1 cellular context compared by ENCODE assay signal in genomic region chr2:44168684-44169154, GRCh38.
TF ChIP-seq lines count a peak whose summit lies in the region.

TSS of gene PPM1B (plus strand) at chr2:44168875. CDS start at chr2:44201200, 32,325 bp downstream.

TF ChIP-seq in HepG2, 621 proteins besides CTCF, POLR2A, EP300 and RAD21 (continued from another document and continues in another):
- TF ChIP-seq CSRNP2 (CRISPR knock-in tag; conservative IDR thresholded peaks at IDR 0.05; ENCODE audit: low read depth): no peak
- TF ChIP-seq ZNF782 (CRISPR knock-in tag; IDR thresholded peaks at IDR 0.05; ENCODE audit: borderline replicate concordance): no peak; the same call in 1 of the 2 replicates
- TF ChIP-seq RBAK (CRISPR knock-in tag; IDR thresholded peaks at IDR 0.05): no peak
- TF ChIP-seq NR2C2 (CRISPR knock-in tag; IDR thresholded peaks at IDR 0.05; ENCODE audit: borderline replicate concordance): no peak
- no peak for TF ChIP-seq ZNF333 (CRISPR knock-in tag; IDR thresholded peaks at IDR 0.05; ENCODE audit: borderline replicate concordance)
- TF ChIP-seq YEATS4 (CRISPR knock-in tag; IDR thresholded peaks at IDR 0.05; ENCODE audit: borderline replicate concordance): no peak
- TF ChIP-seq JUN (CRISPR knock-in tag; IDR thresholded peaks at IDR 0.05): no peak
- no peak for TF ChIP-seq ZMAT3 (CRISPR knock-in tag; conservative IDR thresholded peaks at IDR 0.05)
- no peak for TF ChIP-seq KLF15 (CRISPR knock-in tag; IDR thresholded peaks at IDR 0.05; ENCODE audit: borderline replicate concordance)
- TF ChIP-seq SP2 (CRISPR knock-in tag; IDR thresholded peaks at IDR 0.05): peak; percentile 87
- no peak for TF ChIP-seq ZHX1 (CRISPR knock-in tag; IDR thresholded peaks at IDR 0.05; ENCODE audit: low read depth)
- TF ChIP-seq HNF4G (IDR thresholded peaks at IDR 0.05; ENCODE audit: borderline replicate concordance, low read depth, low read length): no peak
- TF ChIP-seq HNF4G (CRISPR knock-in tag; IDR thresholded peaks at IDR 0.05; ENCODE audit: borderline replicate concordance, low read depth): no peak
- TF ChIP-seq ESRRA (CRISPR knock-in tag; IDR thresholded peaks at IDR 0.05; ENCODE audit: low read depth): no peak
- no peak for TF ChIP-seq ARHGAP35 (CRISPR knock-in tag; IDR thresholded peaks at IDR 0.05; ENCODE audit: borderline replicate concordance)
- peak; percentile 92 for TF ChIP-seq POLR2AphosphoS5 (IDR thresholded peaks at IDR 0.05; ENCODE audit: low read depth, low read length)
- no peak for TF ChIP-seq ZNF75D (CRISPR knock-in tag; IDR thresholded peaks at IDR 0.05; ENCODE audit: borderline replicate concordance)
- TF ChIP-seq ZFP90 (CRISPR knock-in tag; IDR thresholded peaks at IDR 0.05; ENCODE audit: borderline replicate concordance): no peak
- no peak for TF ChIP-seq ZNF572 (CRISPR knock-in tag; IDR thresholded peaks at IDR 0.05)
- TF ChIP-seq FOXM1 (CRISPR knock-in tag; IDR thresholded peaks at IDR 0.05): no peak
- TF ChIP-seq ZNF556 (CRISPR knock-in tag; IDR thresholded peaks at IDR 0.05; ENCODE audit: borderline replicate concordance): no peak
- TF ChIP-seq TSC22D2 (CRISPR knock-in tag; IDR thresholded peaks at IDR 0.05; ENCODE audit: borderline replicate concordance): no peak
- no peak; the same call in 1 of the 2 replicates for TF ChIP-seq NFYB (CRISPR knock-in tag; IDR thresholded peaks at IDR 0.05)
- TF ChIP-seq ZNF142 (CRISPR knock-in tag; IDR thresholded peaks at IDR 0.05): no peak
- no peak for TF ChIP-seq ZBTB46 (CRISPR knock-in tag; IDR thresholded peaks at IDR 0.05; ENCODE audit: borderline replicate concordance)
- peak; percentile 75; the same call in 1 of the 2 replicates for TF ChIP-seq BATF2 (CRISPR knock-in tag; IDR thresholded peaks at IDR 0.05)
- no peak for TF ChIP-seq ZNF251 (CRISPR knock-in tag; IDR thresholded peaks at IDR 0.05)
- peak; percentile 47; the same call in 1 of the 2 replicates for TF ChIP-seq ARNT2 (CRISPR knock-in tag; IDR thresholded peaks at IDR 0.05; ENCODE audit: low read depth)
- TF ChIP-seq ZBTB20 (CRISPR knock-in tag; IDR thresholded peaks at IDR 0.05; ENCODE audit: borderline replicate concordance, low read depth): no peak
- no peak for TF ChIP-seq IRF9 (CRISPR knock-in tag; IDR thresholded peaks at IDR 0.05; ENCODE audit: borderline replicate concordance)
- TF ChIP-seq ATRX (CRISPR knock-in tag; IDR thresholded peaks at IDR 0.05; ENCODE audit: borderline replicate concordance): 0 out of 2 replicates have a peak, but pooled peaks have one; percentile 43
- TF ChIP-seq ZNF138 (CRISPR knock-in tag; IDR thresholded peaks at IDR 0.05; ENCODE audit: low read depth): no peak
- TF ChIP-seq ZNF430 (CRISPR knock-in tag; IDR thresholded peaks at IDR 0.05): no peak; the same call in 1 of the 2 replicates
- TF ChIP-seq, protein P1, sequence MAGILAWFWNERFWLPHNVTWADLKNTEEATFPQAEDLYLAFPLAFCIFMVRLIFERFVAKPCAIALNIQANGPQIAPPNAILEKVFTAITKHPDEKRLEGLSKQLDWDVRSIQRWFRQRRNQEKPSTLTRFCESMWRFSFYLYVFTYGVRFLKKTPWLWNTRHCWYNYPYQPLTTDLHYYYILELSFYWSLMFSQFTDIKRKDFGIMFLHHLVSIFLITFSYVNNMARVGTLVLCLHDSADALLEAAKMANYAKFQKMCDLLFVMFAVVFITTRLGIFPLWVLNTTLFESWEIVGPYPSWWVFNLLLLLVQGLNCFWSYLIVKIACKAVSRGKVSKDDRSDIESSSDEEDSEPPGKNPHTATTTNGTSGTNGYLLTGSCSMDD (CRISPR knock-in tag; IDR thresholded peaks at IDR 0.05): no peak
- TF ChIP-seq, protein P2, sequence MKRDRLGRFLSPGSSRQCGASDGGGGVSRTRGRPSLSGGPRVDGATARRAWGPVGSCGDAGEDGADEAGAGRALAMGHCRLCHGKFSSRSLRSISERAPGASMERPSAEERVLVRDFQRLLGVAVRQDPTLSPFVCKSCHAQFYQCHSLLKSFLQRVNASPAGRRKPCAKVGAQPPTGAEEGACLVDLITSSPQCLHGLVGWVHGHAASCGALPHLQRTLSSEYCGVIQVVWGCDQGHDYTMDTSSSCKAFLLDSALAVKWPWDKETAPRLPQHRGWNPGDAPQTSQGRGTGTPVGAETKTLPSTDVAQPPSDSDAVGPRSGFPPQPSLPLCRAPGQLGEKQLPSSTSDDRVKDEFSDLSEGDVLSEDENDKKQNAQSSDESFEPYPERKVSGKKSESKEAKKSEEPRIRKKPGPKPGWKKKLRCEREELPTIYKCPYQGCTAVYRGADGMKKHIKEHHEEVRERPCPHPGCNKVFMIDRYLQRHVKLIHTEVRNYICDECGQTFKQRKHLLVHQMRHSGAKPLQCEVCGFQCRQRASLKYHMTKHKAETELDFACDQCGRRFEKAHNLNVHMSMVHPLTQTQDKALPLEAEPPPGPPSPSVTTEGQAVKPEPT (CRISPR knock-in tag; IDR thresholded peaks at IDR 0.05; ENCODE audit: low read depth): no peak
- no peak for TF ChIP-seq ZFP37 (CRISPR knock-in tag; IDR thresholded peaks at IDR 0.05; ENCODE audit: borderline replicate concordance)
- TF ChIP-seq MAF1 (CRISPR knock-in tag; IDR thresholded peaks at IDR 0.05; ENCODE audit: borderline replicate concordance): 0 out of 2 replicates have a peak, but pooled peaks have one; percentile 33
- TF ChIP-seq ZSCAN9 (CRISPR knock-in tag; IDR thresholded peaks at IDR 0.05; ENCODE audit: borderline replicate concordance): no peak
- TF ChIP-seq ZBTB42 (CRISPR knock-in tag; IDR thresholded peaks at IDR 0.05): peak; percentile 86; the same call in 1 of the 2 replicates
- TF ChIP-seq HNRNPUL1 (IDR thresholded peaks at IDR 0.05; ENCODE audit: low read depth, low read length): no peak
- no peak for TF ChIP-seq GRHL1 (CRISPR knock-in tag; conservative IDR thresholded peaks at IDR 0.05)
